In the genomic region with DNA sequence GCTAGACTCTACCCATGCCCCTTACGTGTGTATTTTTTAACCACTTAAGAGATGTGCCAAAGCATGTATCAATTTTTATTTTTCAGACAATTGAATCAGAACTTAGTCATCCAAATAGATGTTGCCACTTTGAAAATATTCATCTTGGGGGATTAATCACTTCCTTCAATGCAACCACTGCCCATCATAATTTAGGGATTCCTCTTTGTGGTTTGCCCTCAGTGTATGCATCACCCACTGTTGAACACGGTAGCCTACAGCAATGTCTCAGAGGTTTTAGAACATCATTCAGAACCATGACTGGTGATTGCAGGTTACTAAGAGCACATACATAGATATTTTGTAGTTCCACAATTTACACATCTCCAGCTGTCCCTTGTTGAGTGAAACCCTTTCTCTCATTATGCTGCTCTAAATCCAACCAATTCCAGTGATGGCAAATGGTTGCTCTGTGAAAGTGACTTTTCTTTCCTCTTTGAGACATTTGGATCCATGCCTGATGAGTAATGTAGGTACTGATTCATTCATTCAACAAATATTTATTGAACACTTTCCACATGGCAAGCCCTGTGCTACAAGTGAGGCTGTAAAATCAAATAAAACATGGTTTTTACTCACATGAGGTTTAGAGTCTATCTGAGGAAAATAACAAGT, we compare ENCODE assay signal across 12 cellular contexts.
DNase-seq lines count a peak whose midpoint lies in the region; ATAC-seq and TF ChIP-seq lines count a peak whose summit lies in the region.
"Had no signal": no experiment of that assay in that cellular context is flagged by ENCODE, and none has a peak within 500 bp of the region (broad histone marks: within the 10 kb centered on the region; RNA-seq: fewer than 3 reads in every experiment).

No MANE protein-coding gene starts in this region.

- peak overlapping the region; percentile 100 for H3K27ac ChIP-seq in PC-3 (ENCODE audit: low read length)
- H3K27ac ChIP-seq in dorsolateral prefrontal cortex, result no peak overlapping the region
- H3K27ac ChIP-seq: uterus had no signal

- no peaks in the 10 kb centered on the region for H3K9me3 ChIP-seq in PC-3 (ENCODE audit: low read length)
- H3K9me3 ChIP-seq: uterus had no signal

- H3K4me3 Mint-ChIP-seq in activated CD4-positive, alpha-beta T cell treated with anti-CD3 and anti-CD28 coated beads for 36 hours, result no peak overlapping the region
- H3K4me3 Mint-ChIP-seq: CD4-positive, alpha-beta T cell had no signal

- H3K27me3 Mint-ChIP-seq in activated CD4-positive, alpha-beta T cell treated with anti-CD3 and anti-CD28 coated beads for 36 hours, result peaks cover 28% of the 10 kb centered on the region

- H3K4me1 Mint-ChIP-seq in activated CD4-positive, alpha-beta T cell treated with anti-CD3 and anti-CD28 coated beads for 36 hours, result peaks cover 18% of the 10 kb centered on the region

- H3K9me3 Mint-ChIP-seq in activated CD4-positive, alpha-beta T cell treated with anti-CD3 and anti-CD28 coated beads for 36 hours (ENCODE audit: low read depth), result no peaks in the 10 kb centered on the region
- H3K9me3 Mint-ChIP-seq: CD4-positive, alpha-beta T cell had no signal

- TF ChIP-seq CTCF in PC-3 (conservative IDR thresholded peaks at IDR 0.05; ENCODE audit: low read depth, low read length) (no peak), dorsolateral prefrontal cortex (IDR thresholded peaks at IDR 0.05 in 54 of 56, conservative IDR thresholded peaks at IDR 0.05 in 2 of 56; ENCODE audit: low read depth in 1 of 56, partially characterized antibody in 56 of 56) (no peak)

- H3K9ac ChIP-seq in PC-3 (ENCODE audit: low read length), result peak overlapping the region; percentile 99

- peaks cover 4% of the 10 kb centered on the region for H3F3A ChIP-seq in PC-3 (ENCODE audit: low read length, unreplicated experiment)

- no peaks in the 10 kb centered on the region for H3K36me3 ChIP-seq in PC-3 (ENCODE audit: low read depth, low read length)
- H3K36me3 ChIP-seq: uterus had no signal

- intact Hi-C loops in activated CD4-positive, alpha-beta T cell treated with anti-CD3 and anti-CD28 coated beads for 36 hours (cut with DNase I, micrococcal nuclease), result loop anchor here (1.0 to 2.0 kb wide), 3 partner anchors 38 to 115 kb away; no protein-coding TSS in a partner anchor
- intact Hi-C loops in PC-3 (cut with micrococcal nuclease) (loop anchor here (1.0 kb wide), 3 partner anchors 12 to 154 kb away; no protein-coding TSS in a partner anchor), dorsolateral prefrontal cortex (cut with DNase I) (no loop called here)

- H4K20me1 ChIP-seq in PC-3 (ENCODE audit: low read length), result no peaks in the 10 kb centered on the region

- H3K4me1 ChIP-seq in PC-3 (ENCODE audit: insufficient read depth, low read length), result peaks cover 72% of the 10 kb centered on the region
- H3K4me1 ChIP-seq: uterus had no signal

- peak; percentile 95 for ATAC-seq in activated CD4-positive, alpha-beta T cell treated with anti-CD3 and anti-CD28 coated beads for 36 hours
- ATAC-seq in PC-3, result peak; percentile 60
- peak; percentile 90 for ATAC-seq in stimulated activated naive CD8-positive, alpha-beta T cell treated with anti-CD3 and anti-CD28 coated beads, Interleukin-15, Interleukin-2, amounts not matched to agents 100 U/mL and 50 U/mL, for 24 hours
- no peak for ATAC-seq in HG02885 (IDR thresholded peaks at IDR 0.05; ENCODE audit: poor library complexity, unreplicated experiment)
- no peak for ATAC-seq in GM21515 (IDR thresholded peaks at IDR 0.05; ENCODE audit: unreplicated experiment)

- TSS peak; percentile 64 for BruUV-seq in PC-3 (replicated peaks; lab: Mats Ljungman, UMichigan)

- CTCF ChIA-PET in activated CD4-positive, alpha-beta T cell treated with anti-CD3 and anti-CD28 coated beads for 36 hours (lab: Charles Lee), result no interaction called here
- CTCF ChIA-PET in PC-3 (lab: Charles Lee), result no interaction called here

- peak overlapping the region; percentile 83 for H3K4me2 ChIP-seq in PC-3 (ENCODE audit: low read length)

- H2AFZ ChIP-seq in PC-3 (ENCODE audit: low read length), result no peak overlapping the region

- H3K27ac Mint-ChIP-seq in activated CD4-positive, alpha-beta T cell treated with anti-CD3 and anti-CD28 coated beads for 36 hours, result peak overlapping the region; percentile 81
- H3K27ac Mint-ChIP-seq: CD4-positive, alpha-beta T cell had no signal

- no peaks in the 10 kb centered on the region for H3K27me3 ChIP-seq in PC-3 (ENCODE audit: low read length)
- no peaks in the 10 kb centered on the region for H3K27me3 ChIP-seq in dorsolateral prefrontal cortex
- H3K27me3 ChIP-seq: uterus had no signal

- DNase-seq in activated CD4-positive, alpha-beta T cell treated with anti-CD3 and anti-CD28 coated beads for 36 hours, result peak; percentile 47
- DNase-seq in activated CD4-positive, alpha-beta T cell treated with anti-CD3 and anti-CD28 coated beads for 4 hours, result no peak
- DNase-seq in PC-3 (peak; percentile 91), fibroblast of gingiva (ENCODE audit: low read depth) (peak; percentile 65), dorsolateral prefrontal cortex (no peak)
- no peak for DNase-seq in stimulated activated naive CD8-positive, alpha-beta T cell treated with anti-CD3 and anti-CD28 coated beads, Interleukin-15, Interleukin-2, amounts not matched to agents 100 U/mL and 50 U/mL, for 24 hours
- DNase-seq: activated CD8-positive, alpha-beta memory T cell treated with anti-CD3 and anti-CD28 coated beads for 24 hours; CD4-positive, alpha-beta T cell; NK-92 treated with Interleukin-12 subunit alpha and Interleukin-12 subunit beta, amount 100 ng/mL, for 24 hours; uterus had no signal

- H3K4me3 ChIP-seq in PC-3 (ENCODE audit: low read length) (peak overlapping the region; percentile 43; the same call in 1 of the 2 replicates), dorsolateral prefrontal cortex (no peak overlapping the region)
- H3K4me3 ChIP-seq: uterus had no signal

- no peaks in the 10 kb centered on the region for H3K36me3 Mint-ChIP-seq in activated CD4-positive, alpha-beta T cell treated with anti-CD3 and anti-CD28 coated beads for 36 hours (ENCODE audit: low read depth)

- no peaks in the 10 kb centered on the region for H3K79me2 ChIP-seq in PC-3 (ENCODE audit: low read length)

- POLR2A ChIA-PET in activated CD4-positive, alpha-beta T cell treated with anti-CD3 and anti-CD28 coated beads for 36 hours (lab: Charles Lee), result interaction anchor here (0.6 kb wide), 1 partner anchor 47 kb away, joined by 3 read pairs; no protein-coding TSS in a partner anchor
- POLR2A ChIA-PET in PC-3 (lab: Charles Lee; ENCODE audit: unreplicated experiment), result interaction anchor here (0.6 kb wide), 2 partner anchors 81 to 122 kb away, joined by 5 read pairs; no protein-coding TSS in a partner anchor

- H3K9me2 ChIP-seq in PC-3 (replicated peaks; ENCODE audit: low read length), result no peaks in the 10 kb centered on the region

Comparison
In these comparisons a context has a peak if more than half of its experiments do, and no peak if none do; other contexts are left out.
1. DNase-seq: peak in activated CD4-positive, alpha-beta T cell treated with anti-CD3 and anti-CD28 coated beads for 36 hours (single experiment), PC-3 (single experiment) and fibroblast of gingiva (single experiment); none in activated CD4-positive, alpha-beta T cell treated with anti-CD3 and anti-CD28 coated beads for 4 hours (0 of 2), stimulated activated naive CD8-positive, alpha-beta T cell treated with anti-CD3 and anti-CD28 coated beads, Interleukin-15, Interleukin-2, amounts not matched to agents 100 U/mL and 50 U/mL, for 24 hours (single experiment) and dorsolateral prefrontal cortex (0 of 10).
2. ATAC-seq: peak in activated CD4-positive, alpha-beta T cell treated with anti-CD3 and anti-CD28 coated beads for 36 hours (single experiment), PC-3 (single experiment) and stimulated activated naive CD8-positive, alpha-beta T cell treated with anti-CD3 and anti-CD28 coated beads, Interleukin-15, Interleukin-2, amounts not matched to agents 100 U/mL and 50 U/mL, for 24 hours (single experiment); none in HG02885 (single experiment) and GM21515 (single experiment).
3. intact Hi-C loops: an anchor here in activated CD4-positive, alpha-beta T cell treated with anti-CD3 and anti-CD28 coated beads for 36 hours (1.0 to 2.0 kb wide) and PC-3 (1.0 kb wide); none called in dorsolateral prefrontal cortex.